17 cellular contexts compared by ENCODE assay signal in genomic region chr5:31663519-31663918, GRCh38. TPM values are rescaled to one million over a fixed set of nuclear protein-coding genes. Genes with fewer than 3 reads are reported as not detected.
DNase-seq lines count a peak whose midpoint lies in the region; ATAC-seq and TF ChIP-seq lines count a peak whose summit lies in the region.
"Had no signal": no experiment of that assay in that cellular context is flagged by ENCODE, and none has a peak within 500 bp of the region (broad histone marks: within the 10 kb centered on the region; RNA-seq: fewer than 3 reads in every experiment).

No MANE protein-coding gene starts in this region.

- dilution Hi-C loops in IMR-90 (cut with HindIII; ENCODE audit: low sequenced_read_pairs, unreplicated experiment) = no loop called here

- in situ Hi-C loops in IMR-90 (cut with MboI; ENCODE audit: low sequenced_read_pairs) = no loop called here

- CTCF ChIA-PET in IMR-90 (lab: Yijun Ruan, JAX) = no interaction called here
- CTCF ChIA-PET in activated CD4-positive, alpha-beta memory T cell treated with anti-CD3 and anti-CD28 coated beads, Interleukin-2, amount 10 ng/mL, durations not matched to agents 7 days and 5 days (lab: Charles Lee) = no interaction called here

- H3K9me3 Mint-ChIP-seq in activated naive CD8-positive, alpha-beta T cell treated with anti-CD3 and anti-CD28 coated beads, Interleukin-2, amount 50 U/mL, for 24 hours = no peaks in the 10 kb centered on the region
- peaks cover 1% of the 10 kb centered on the region for H3K9me3 Mint-ChIP-seq in activated CD4-positive, alpha-beta memory T cell treated with anti-CD3 and anti-CD28 coated beads, Interleukin-2, amount 10 ng/mL, durations not matched to agents 7 days and 5 days

- H2BK5ac ChIP-seq in IMR-90 (ENCODE audit: low read depth, low read length, poor library complexity, severe bottlenecking) = no peak overlapping the region
- no peak overlapping the region for H2BK5ac ChIP-seq in mesenchymal stem cell (ENCODE audit: low read depth, low read length, poor library complexity, severe bottlenecking)

- H3K27me3 ChIP-seq in IMR-90 (ENCODE audit: control insufficient read depth, insufficient read depth, low read length) (peaks cover 4% of the 10 kb centered on the region), mesenchymal stem cell (ENCODE audit: control insufficient read depth in 1 of 2, insufficient read depth in 1 of 2, low read length in 2 of 2) (peaks cover 12 to 14% of the 10 kb centered on the region in 2 experiments)

- H3K18ac ChIP-seq in IMR-90 (ENCODE audit: low read depth, low read length) = no peak overlapping the region
- no peak overlapping the region for H3K18ac ChIP-seq in mesenchymal stem cell (ENCODE audit: low read depth in 1 of 2, low read length in 2 of 2)

- ATAC-seq in IMR-90 (ENCODE audit: low read depth) = no peak
- no peak for ATAC-seq in activated naive CD8-positive, alpha-beta T cell treated with anti-CD3 and anti-CD28 coated beads, Interleukin-2, amount 50 U/mL, for 24 hours

- WGBS in IMR-90 (ENCODE audit: extremely low coverage in 2 of 2, insufficient read length in 1 of 2), 2 experiments = 20% methylated on average over 1 of the region's 7 CpGs; no CpG with 5 or more reads in 1 of the 2 experiments
- 89% methylated on average over 5 of the region's 7 CpGs for WGBS in mesenchymal stem cell

- no peaks in the 10 kb centered on the region for H3K4me1 Mint-ChIP-seq in activated naive CD8-positive, alpha-beta T cell treated with anti-CD3 and anti-CD28 coated beads, Interleukin-2, amount 50 U/mL, for 24 hours
- H3K4me1 Mint-ChIP-seq in activated CD4-positive, alpha-beta memory T cell treated with anti-CD3 and anti-CD28 coated beads, Interleukin-2, amount 10 ng/mL, durations not matched to agents 7 days and 5 days = no peaks in the 10 kb centered on the region

- no peak overlapping the region for H3K27ac Mint-ChIP-seq in activated naive CD8-positive, alpha-beta T cell treated with anti-CD3 and anti-CD28 coated beads, Interleukin-2, amount 50 U/mL, for 24 hours
- no peak overlapping the region for H3K27ac Mint-ChIP-seq in activated CD4-positive, alpha-beta memory T cell treated with anti-CD3 and anti-CD28 coated beads, Interleukin-2, amount 10 ng/mL, durations not matched to agents 7 days and 5 days
- H3K27ac Mint-ChIP-seq: nephron progenitor cell had no signal

- H3K4me3 ChIP-seq in AG10803 (ENCODE audit: low read length) = no peak overlapping the region
- H3K4me3 ChIP-seq in IMR-90 (ENCODE audit: insufficient read depth, low read depth, low read length) = no peak overlapping the region
- H3K4me3 ChIP-seq in coronary artery = no peak overlapping the region
- H3K4me3 ChIP-seq in mesenchymal stem cell (ENCODE audit: insufficient read depth in 1 of 2, low read depth in 1 of 2, low read length in 2 of 2) = no peak overlapping the region

- peaks cover 2% of the 10 kb centered on the region for H3K27me3 Mint-ChIP-seq in activated naive CD8-positive, alpha-beta T cell treated with anti-CD3 and anti-CD28 coated beads, Interleukin-2, amount 50 U/mL, for 24 hours
- H3K27me3 Mint-ChIP-seq in activated CD4-positive, alpha-beta memory T cell treated with anti-CD3 and anti-CD28 coated beads, Interleukin-2, amount 10 ng/mL, durations not matched to agents 7 days and 5 days = no peaks in the 10 kb centered on the region

- no peak overlapping the region for H3K4ac ChIP-seq in IMR-90 (ENCODE audit: low read depth, low read length)
- H3K4ac ChIP-seq in mesenchymal stem cell (ENCODE audit: low read depth in 1 of 2, low read length in 2 of 2) = no peak overlapping the region

- H4K20me1 ChIP-seq in IMR-90 (ENCODE audit: insufficient read depth, low read length) = no peaks in the 10 kb centered on the region

- H3K4me2 ChIP-seq in IMR-90 (ENCODE audit: low read depth, low read length) (no peak overlapping the region), mesenchymal stem cell (ENCODE audit: low read length, poor library complexity, severe bottlenecking) (no peak overlapping the region)

- H3K27ac ChIP-seq in IMR-90 (ENCODE audit: insufficient read depth, low read length) = no peak overlapping the region
- peak overlapping the region; percentile 63 to 69 for H3K27ac ChIP-seq in coronary artery
- H3K27ac ChIP-seq in mesenchymal stem cell (ENCODE audit: low read length, poor library complexity, severe bottlenecking) = no peak overlapping the region

- no peaks in the 10 kb centered on the region for H3K36me3 ChIP-seq in IMR-90 (ENCODE audit: control insufficient read depth, insufficient read depth, low read length)
- H3K36me3 ChIP-seq in mesenchymal stem cell (ENCODE audit: control insufficient read depth in 1 of 2, insufficient read depth in 2 of 2, low read depth in 1 of 2, low read length in 2 of 2) = no peaks in the 10 kb centered on the region

- BruUV-seq in IMR-90 (replicated peaks; lab: Mats Ljungman, UMichigan) = no TSS peak

- no peak overlapping the region for H3K4me3 Mint-ChIP-seq in activated naive CD8-positive, alpha-beta T cell treated with anti-CD3 and anti-CD28 coated beads, Interleukin-2, amount 50 U/mL, for 24 hours
- no peak overlapping the region for H3K4me3 Mint-ChIP-seq in activated CD4-positive, alpha-beta memory T cell treated with anti-CD3 and anti-CD28 coated beads, Interleukin-2, amount 10 ng/mL, durations not matched to agents 7 days and 5 days
- H3K4me3 Mint-ChIP-seq: nephron progenitor cell had no signal

- H3K14ac ChIP-seq in IMR-90 (replicated peaks; ENCODE audit: low read depth, low read length) = no peak overlapping the region
- no peak overlapping the region for H3K14ac ChIP-seq in mesenchymal stem cell (ENCODE audit: low read length in 2 of 2)

- no peak overlapping the region for H4K5ac ChIP-seq in IMR-90 (ENCODE audit: low read depth, low read length)

- H2AK9ac ChIP-seq in IMR-90 (replicated peaks; ENCODE audit: low read depth, low read length, poor library complexity) = no peak overlapping the region

- H3K9ac ChIP-seq in IMR-90 (ENCODE audit: low read depth, low read length) = no peak overlapping the region
- peak overlapping the region; percentile 65 for H3K9ac ChIP-seq in mesenchymal stem cell (ENCODE audit: low read length)

- TF ChIP-seq RAD21 in IMR-90 (IDR thresholded peaks at IDR 0.05; ENCODE audit: low read length) = no peak

- H3K79me1 ChIP-seq in IMR-90 (ENCODE audit: low read depth in 1 of 2, low read length in 2 of 2) = no peaks in the 10 kb centered on the region
- H3K79me1 ChIP-seq in mesenchymal stem cell (replicated peaks; ENCODE audit: low read length, poor library complexity, severe bottlenecking) = no peaks in the 10 kb centered on the region

- no peak overlapping the region for H3K56ac ChIP-seq in IMR-90 (ENCODE audit: extremely low read depth, insufficient read depth, low read length)

- no peak overlapping the region for H2BK120ac ChIP-seq in IMR-90 (ENCODE audit: low read depth, low read length)
- H2BK120ac ChIP-seq in mesenchymal stem cell (ENCODE audit: low read depth, low read length) = no peak overlapping the region

- no peak overlapping the region for H2AFZ ChIP-seq in IMR-90 (replicated peaks; ENCODE audit: low read length, poor library complexity)
- H2AFZ ChIP-seq in mesenchymal stem cell (ENCODE audit: low read depth, low read length) = no peak overlapping the region

- no peaks in the 10 kb centered on the region for H3K9me1 ChIP-seq in IMR-90 (ENCODE audit: insufficient read depth, low read length)

- DNase-seq in AG10803 (ENCODE audit: low read depth) (peak; percentile 63), IMR-90 (peak; percentile 2), coronary artery (ENCODE audit: low spot score) (no peak), mesenchymal stem cell (no peak), dedifferentiated amniotic fluid mesenchymal stem cell (ENCODE audit: extremely low spot score) (no peak), HuH-7 (ENCODE audit: low spot score) (no peak)
- no peak for DNase-seq in activated naive CD8-positive, alpha-beta T cell treated with anti-CD3 and anti-CD28 coated beads, Interleukin-2, amount 50 U/mL, for 24 hours
- DNase-seq in activated CD4-positive, alpha-beta memory T cell treated with anti-CD3 and anti-CD28 coated beads, Interleukin-2, amount 10 ng/mL, durations not matched to agents 7 days and 5 days = no peak
- DNase-seq: activated CD4-positive, CD25-positive, alpha-beta regulatory T cell; activated gamma-delta T cell; COR-L47; effector CD4-positive, alpha-beta T cell; Kasumi-1; mammary epithelial cell; NCI-H1436; nephron progenitor cell had no signal

- H2BK20ac ChIP-seq in IMR-90 (ENCODE audit: low read depth, low read length) = no peak overlapping the region

- no peak for TF ChIP-seq POLR2A in IMR-90 (IDR thresholded peaks at IDR 0.05; ENCODE audit: low read depth, low read length)

- no peak overlapping the region for H2BK12ac ChIP-seq in mesenchymal stem cell (ENCODE audit: low read length in 2 of 2)

- no peak for TF ChIP-seq CTCF in AG10803 (conservative IDR thresholded peaks at IDR 0.05; ENCODE audit: low read length)
- no peak for TF ChIP-seq CTCF in IMR-90 (conservative IDR thresholded peaks at IDR 0.05; ENCODE audit: low read depth, low read length)
- no peak for TF ChIP-seq CTCF in coronary artery (IDR thresholded peaks at IDR 0.05)

- no peak overlapping the region for H2BK15ac ChIP-seq in IMR-90 (ENCODE audit: low read depth, low read length)
- no peak overlapping the region for H2BK15ac ChIP-seq in mesenchymal stem cell (ENCODE audit: low read depth, poor library complexity, severe bottlenecking)

- H4K91ac ChIP-seq in IMR-90 (ENCODE audit: insufficient read depth, low read depth, low read length) = no peak overlapping the region
- no peak overlapping the region for H4K91ac ChIP-seq in mesenchymal stem cell (ENCODE audit: low read length)

- H2AK5ac ChIP-seq in IMR-90 (ENCODE audit: low read depth, low read length) = no peak overlapping the region
- H2AK5ac ChIP-seq in mesenchymal stem cell (ENCODE audit: low read length, severe bottlenecking) = no peak overlapping the region

- H3K9me3 ChIP-seq in IMR-90 (ENCODE audit: control insufficient read depth, insufficient read depth, low read length) (no peaks in the 10 kb centered on the region), mesenchymal stem cell (ENCODE audit: control insufficient read depth, low read length) (peaks cover 7% of the 10 kb centered on the region)

- POLR2A ChIA-PET in IMR-90 (lab: Charles Lee; ENCODE audit: unreplicated experiment) = no interaction called here
- POLR2A ChIA-PET in activated CD4-positive, alpha-beta memory T cell treated with anti-CD3 and anti-CD28 coated beads, Interleukin-2, amount 10 ng/mL, durations not matched to agents 7 days and 5 days (lab: Charles Lee) = no interaction called here

- H3K4me1 ChIP-seq in IMR-90 (ENCODE audit: control insufficient read depth, insufficient read depth, low read length) = no peaks in the 10 kb centered on the region
- no peaks in the 10 kb centered on the region for H3K4me1 ChIP-seq in mesenchymal stem cell (ENCODE audit: control insufficient read depth, insufficient read depth, low read depth, low read length)

- H3K23ac ChIP-seq in IMR-90 (ENCODE audit: low read depth, low read length) (no peak overlapping the region), mesenchymal stem cell (ENCODE audit: low read length in 2 of 2) (no peak overlapping the region)

- H4K8ac ChIP-seq in IMR-90 (ENCODE audit: low read depth in 2 of 2, low read length in 2 of 2) (no peak overlapping the region), mesenchymal stem cell (ENCODE audit: low read length) (no peak overlapping the region)

- no peaks in the 10 kb centered on the region for H3K36me3 Mint-ChIP-seq in activated naive CD8-positive, alpha-beta T cell treated with anti-CD3 and anti-CD28 coated beads, Interleukin-2, amount 50 U/mL, for 24 hours (ENCODE audit: low read depth)
- H3K36me3 Mint-ChIP-seq in activated CD4-positive, alpha-beta memory T cell treated with anti-CD3 and anti-CD28 coated beads, Interleukin-2, amount 10 ng/mL, durations not matched to agents 7 days and 5 days (ENCODE audit: low read depth) = no peaks in the 10 kb centered on the region

- intact Hi-C loops in IMR-90 (cut with micrococcal nuclease) = no loop called here

RNA-seq across cellular contexts. Expression of gene PDZD2, which starts 24.6 kb away (rescaled TPM):
- total RNA-seq in IMR-90 (2012; rRNA removed) = under 0.01 TPM in 1 of 2 replicates, not detected in the other
- polyA plus RNA-seq in IMR-90 (2012; rRNA removed) = under 0.01 and 0.02 TPM in 2 replicates
- polyA plus RNA-seq in IMR-90 (2012; cell fraction: cytosol; rRNA removed) = 0.01 TPM in 1 of 2 replicates, not detected in the other
- polyA plus RNA-seq in IMR-90 (2012; cell fraction: nucleus; rRNA removed; ENCODE audit: low replicate concordance) = 0.06 TPM in 1 of 2 replicates, not detected in the other
- 3.2 TPM for polyA plus RNA-seq in mesenchymal stem cell (2013, experiment 1 of 2)
- polyA plus RNA-seq in mesenchymal stem cell (2013, experiment 2 of 2) = 3.0 TPM
- total RNA-seq in activated CD4-positive, alpha-beta memory T cell treated with anti-CD3 and anti-CD28 coated beads, Interleukin-2, amount 10 ng/mL, durations not matched to agents 7 days and 5 days = not detected
- total RNA-seq: T-helper 1 cell treated with Interleukin-12 subunit alpha and Interleukin-12 subunit beta and Interleukin-4 antibody, amounts not matched to agents 30 ng/mL and 1 ng/mL, for 36 hours had no signal

Comparison
In these comparisons a context has a peak if more than half of its experiments do, and no peak if none do; other contexts are left out.
1. DNase-seq: peak in AG10803 (single experiment) and IMR-90 (single experiment); none in coronary artery (single experiment), mesenchymal stem cell (single experiment), dedifferentiated amniotic fluid mesenchymal stem cell (single experiment), HuH-7 (single experiment), activated naive CD8-positive, alpha-beta T cell treated with anti-CD3 and anti-CD28 coated beads, Interleukin-2, amount 50 U/mL, for 24 hours (single experiment) and activated CD4-positive, alpha-beta memory T cell treated with anti-CD3 and anti-CD28 coated beads, Interleukin-2, amount 10 ng/mL, durations not matched to agents 7 days and 5 days (single experiment).
2. H3K27ac ChIP-seq: peak in coronary artery (2 of 2); none in IMR-90 (single experiment) and mesenchymal stem cell (single experiment).